ENCODE assay signal across 10 cellular contexts in genomic region chr2:42844901-42845685, GRCh38. TPM values are rescaled to one million over a fixed set of nuclear protein-coding genes. Genes with fewer than 3 reads are reported as not detected.
DNase-seq lines count a peak whose midpoint lies in the region; ATAC-seq and TF ChIP-seq lines count a peak whose summit lies in the region.
"Had no signal": no experiment of that assay in that cellular context is flagged by ENCODE, and none has a peak within 500 bp of the region (broad histone marks: within the 10 kb centered on the region; RNA-seq: fewer than 3 reads in every experiment).

No MANE protein-coding gene starts in this region.

- H3K4me1 Mint-ChIP-seq in neural crest cell = peaks cover 19% of the 10 kb centered on the region

- no peak overlapping the region for H3K4me3 ChIP-seq in fibroblast of pulmonary artery (replicated peaks; ENCODE audit: low read depth, low read length)

- no peaks in the 10 kb centered on the region for H3K27me3 Mint-ChIP-seq in neural crest cell (ENCODE audit: low read depth)

- TF ChIP-seq CTCF in fibroblast of pulmonary artery (IDR thresholded peaks at IDR 0.05; ENCODE audit: low read length, missing control alignments) (no peak), neural crest cell (conservative IDR thresholded peaks at IDR 0.05) (no peak)

- peak overlapping the region; percentile 85 for H3K27ac Mint-ChIP-seq in neural crest cell (ENCODE audit: unreplicated experiment)

- no peak overlapping the region for H3K4me3 Mint-ChIP-seq in neural crest cell

- no peak for ATAC-seq in HG03108 (IDR thresholded peaks at IDR 0.05; ENCODE audit: unreplicated experiment)
- no peak for ATAC-seq in HG02623 (IDR thresholded peaks at IDR 0.05; ENCODE audit: unreplicated experiment)
- no peak for ATAC-seq in GM21423 (IDR thresholded peaks at IDR 0.05; ENCODE audit: unreplicated experiment)

- no peaks in the 10 kb centered on the region for H3K36me3 Mint-ChIP-seq in neural crest cell (ENCODE audit: low read depth)

- DNase-seq in AG08395 (ENCODE audit: low spot score) = peak; percentile 48
- peak; percentile 46 for DNase-seq in NCI-H1694 (lab: John Stamatoyannopoulos, UW)
- peak; percentile 19 for DNase-seq in fibroblast of pulmonary artery (ENCODE audit: low read depth)
- DNase-seq in neural crest cell (ENCODE audit: low read depth, low spot score) = no peak
- no peak for DNase-seq in 8988T
- DNase-seq: activated CD4-positive, alpha-beta T cell treated with anti-CD3 and anti-CD28 coated beads, Interleukin-2, amount 50 U/mL, for 48 hours; RPMI8226 had no signal

- no peaks in the 10 kb centered on the region for H3K9me3 Mint-ChIP-seq in neural crest cell

RNA-seq across cellular contexts. Expression of gene HAAO, which starts 52.7 kb away (rescaled TPM):
- total RNA-seq in neural crest cell = 3.5 and 4.9 TPM in 2 replicates

Comparison
In these comparisons a context has a peak if more than half of its experiments do, and no peak if none do; other contexts are left out.
1. DNase-seq: peak in AG08395 (single experiment), NCI-H1694 (single experiment) and fibroblast of pulmonary artery (single experiment); none in neural crest cell (single experiment) and 8988T (single experiment).